Comparison of ENCODE assay signal across 20 cellular contexts in genomic region chr1:154884868-154885706, GRCh38. TPM values are rescaled to one million over a fixed set of nuclear protein-coding genes. Genes with fewer than 3 reads are reported as not detected.
A peak's percentile ranks its signal among the peaks of the same experiment; 100 is the strongest.
DNase-seq lines count a peak whose midpoint lies in the region; ATAC-seq and TF ChIP-seq lines count a peak whose summit lies in the region.
"Had no signal": no experiment of that assay in that cellular context is flagged by ENCODE, and none has a peak within 500 bp of the region (broad histone marks: within the 10 kb centered on the region; RNA-seq: fewer than 3 reads in every experiment).

No MANE protein-coding gene starts in this region.

- peaks cover 23% of the 10 kb centered on the region for H3K27me3 Mint-ChIP-seq in type B pancreatic cell
- H3K27me3 Mint-ChIP-seq: stimulated activated memory B cell treated with anti-CD40 and anti-IgM and Interleukin-4, amounts not matched to agents 10 μg/mL and 1 μg/mL and 100 μg/mL, for 72 hours had no signal

- intact Hi-C loops in stomach (cut with DNase I; ENCODE audit: low total_unique reads) = no loop called here

- TF ChIP-seq EP300 in SK-N-SH (IDR thresholded peaks at IDR 0.05; ENCODE audit: borderline replicate concordance in 1 of 2, low read depth in 1 of 2, low read length in 1 of 2) = no peak
- no peak for TF ChIP-seq EP300 in stomach (IDR thresholded peaks at IDR 0.05)

- no peaks in the 10 kb centered on the region for H4K20me1 ChIP-seq in SK-N-SH (ENCODE audit: insufficient read depth)
- no peaks in the 10 kb centered on the region for H4K20me1 ChIP-seq in hepatocyte (ENCODE audit: insufficient read depth, poor library complexity, severe bottlenecking)
- H4K20me1 ChIP-seq: BLaER1 had no signal

- TF ChIP-seq CTCF in SK-N-SH (IDR thresholded peaks at IDR 0.05) (no peak), hepatocyte (IDR thresholded peaks at IDR 0.05; ENCODE audit: poor library complexity) (no peak), type B pancreatic cell (conservative IDR thresholded peaks at IDR 0.05) (no peak), stomach (IDR thresholded peaks at IDR 0.05) (no peak)

- no peak overlapping the region for H3K9ac ChIP-seq in SK-N-SH
- H3K9ac ChIP-seq: BLaER1 had no signal

- H3K27ac ChIP-seq in SK-N-SH (ENCODE audit: low read depth in 2 of 2, low read length in 1 of 2) (no peak overlapping the region), hepatocyte (peak overlapping the region; percentile 31), stomach (peak overlapping the region in 1 of 5 donors; percentile 28)
- H3K27ac ChIP-seq: BLaER1, epithelial cell of prostate, foreskin keratinocyte, neutrophil had no signal

- H3K27ac Mint-ChIP-seq in type B pancreatic cell = peak overlapping the region; percentile 8
- H3K27ac Mint-ChIP-seq: stimulated activated memory B cell treated with anti-CD40 and anti-IgM and Interleukin-4, amounts not matched to agents 10 μg/mL and 1 μg/mL and 100 μg/mL, for 72 hours had no signal

- H3K9me3 Mint-ChIP-seq in type B pancreatic cell = no peaks in the 10 kb centered on the region
- H3K9me3 Mint-ChIP-seq: stimulated activated memory B cell treated with anti-CD40 and anti-IgM and Interleukin-4, amounts not matched to agents 10 μg/mL and 1 μg/mL and 100 μg/mL, for 72 hours had no signal

- POLR2A ChIA-PET in SK-N-SH (lab: Yijun Ruan, JAX) = no interaction called here

- no peaks in the 10 kb centered on the region for H3F3A ChIP-seq in SK-N-SH (replicated peaks; ENCODE audit: insufficient read depth)

- no peak for TF ChIP-seq RAD21 in SK-N-SH (IDR thresholded peaks at IDR 0.05; ENCODE audit: low read length)

- DNase-seq in SK-N-SH (no peak), NCI-H748 (lab: John Stamatoyannopoulos, UW; ENCODE audit: unreplicated experiment) (peak; percentile 42), hepatocyte (ENCODE audit: low spot score) (peak; percentile 19), type B pancreatic cell (ENCODE audit: extremely low spot score, unreplicated experiment) (no peak), Kasumi-1 (lab: John Stamatoyannopoulos, UW) (no peak), stomach (no peak), NCI-H146 treated with DMSO at 0.1 percent for 48 hours (lab: John Stamatoyannopoulos, UW; ENCODE audit: unreplicated experiment) (no peak)
- DNase-seq: activated CD4-positive, alpha-beta T cell treated with anti-CD3 and anti-CD28 coated beads, Interleukin-2, amount 50 U/mL, for 4 hours; activated naive CD4-positive, alpha-beta T cell treated with anti-CD3 and anti-CD28 coated beads, Interleukin-2, amount 50 U/mL, for 16 hours; activated T-cell treated with anti-CD3 and anti-CD28 coated beads, Interleukin-2, amount 50 U/mL, for 1 hour; foreskin keratinocyte; MM.1S; NCI-H2081; stimulated activated CD4-positive, alpha-beta T cell treated with anti-CD3 and anti-CD28 coated beads, Interleukin-15, amount 100 ng/mL, for 24 hours had no signal

- H3K9me2 ChIP-seq in SK-N-SH = no peaks in the 10 kb centered on the region
- H3K9me2 ChIP-seq in hepatocyte (replicated peaks; ENCODE audit: insufficient read depth) = no peaks in the 10 kb centered on the region

- H3K4me2 ChIP-seq in SK-N-SH = no peak overlapping the region
- H3K4me2 ChIP-seq in hepatocyte = no peak overlapping the region
- H3K4me2 ChIP-seq: BLaER1 had no signal

- H2AFZ ChIP-seq in SK-N-SH (ENCODE audit: low read depth) (no peak overlapping the region), hepatocyte (no peak overlapping the region)

- 75% methylated on average over 6 of the region's 6 CpGs for WGBS in SK-N-SH (ENCODE audit: low lambda C conversion rate)
- WGBS in hepatocyte (ENCODE audit: low lambda C conversion rate, missing lambda C conversion rate) = 61% methylated on average over 6 of the region's 6 CpGs
- 51 to 60% (median 53%) methylated on average over 6 of the region's 6 CpGs for WGBS in stomach, 5 donors

- no peaks in the 10 kb centered on the region for H3K36me3 Mint-ChIP-seq in type B pancreatic cell
- H3K36me3 Mint-ChIP-seq: stimulated activated memory B cell treated with anti-CD40 and anti-IgM and Interleukin-4, amounts not matched to agents 10 μg/mL and 1 μg/mL and 100 μg/mL, for 72 hours had no signal

- H3K4me3 Mint-ChIP-seq in type B pancreatic cell = peak overlapping the region; percentile 40
- H3K4me3 Mint-ChIP-seq: stimulated activated memory B cell treated with anti-CD40 and anti-IgM and Interleukin-4, amounts not matched to agents 10 μg/mL and 1 μg/mL and 100 μg/mL, for 72 hours had no signal

- H3K4me3 ChIP-seq in SK-N-SH (ENCODE audit: low read depth in 2 of 2, low read length in 1 of 2) = no peak overlapping the region
- no peak overlapping the region for H3K4me3 ChIP-seq in hepatocyte
- H3K4me3 ChIP-seq in stomach = no peak overlapping the region
- H3K4me3 ChIP-seq: BLaER1, tibial nerve had no signal

- peaks cover 23% of the 10 kb centered on the region for H3K4me1 Mint-ChIP-seq in type B pancreatic cell (ENCODE audit: unreplicated experiment)

- H3K27me3 ChIP-seq in SK-N-SH (ENCODE audit: insufficient read depth) (peaks cover 18% of the 10 kb centered on the region), hepatocyte (no peaks in the 10 kb centered on the region), stomach (peaks cover 0 to 8% (median 0%) of the 10 kb centered on the region in 3 donors)
- H3K27me3 ChIP-seq: BLaER1, tibial nerve had no signal

- no peaks in the 10 kb centered on the region for H3K9me3 ChIP-seq in SK-N-SH
- H3K9me3 ChIP-seq in hepatocyte (ENCODE audit: low read depth) = no peaks in the 10 kb centered on the region
- H3K9me3 ChIP-seq in stomach = no peaks in the 10 kb centered on the region
- H3K9me3 ChIP-seq: BLaER1, neutrophil, tibial nerve had no signal

- CTCF ChIA-PET in SK-N-SH (lab: Yijun Ruan, JAX) = interaction anchor here (1.1 to 5.5 kb wide), 3 partner anchors 125 to 216 kb away, joined by 3 to 47 read pairs (median 4); no protein-coding TSS in a partner anchor

- peaks cover 0 to 8% of the 10 kb centered on the region in 2 experiments; a peak in 1 of 4 replicates for H3K4me1 ChIP-seq in SK-N-SH (ENCODE audit: control insufficient read depth in 1 of 2, insufficient read depth in 2 of 2, low read depth in 1 of 2, low read length in 1 of 2)
- no peaks in the 10 kb centered on the region for H3K4me1 ChIP-seq in hepatocyte (ENCODE audit: insufficient read depth)
- no peaks in the 10 kb centered on the region for H3K4me1 ChIP-seq in stomach
- H3K4me1 ChIP-seq: foreskin keratinocyte, tibial nerve had no signal

- ATAC-seq in SK-N-SH treated with all-trans-retinoic acid at 6 μM for 48 hours = no peak
- ATAC-seq: foreskin keratinocyte; stimulated activated memory B cell treated with anti-CD40 and anti-IgM and Interleukin-4, amounts not matched to agents 10 μg/mL and 1 μg/mL and 100 μg/mL, for 72 hours had no signal

- H3K79me2 ChIP-seq in SK-N-SH (ENCODE audit: insufficient read depth) (no peaks in the 10 kb centered on the region), hepatocyte (no peaks in the 10 kb centered on the region)

- no peak for TF ChIP-seq POLR2A in stomach (IDR thresholded peaks at IDR 0.05)

- no peaks in the 10 kb centered on the region for H3K36me3 ChIP-seq in SK-N-SH (replicated peaks in 1 of 2; ENCODE audit: control insufficient read depth in 1 of 2, insufficient read depth in 2 of 2, low read length in 1 of 2)
- no peaks in the 10 kb centered on the region for H3K36me3 ChIP-seq in hepatocyte (replicated peaks; ENCODE audit: insufficient read depth, low read depth)
- no peaks in the 10 kb centered on the region for H3K36me3 ChIP-seq in stomach
- H3K36me3 ChIP-seq: BLaER1, neutrophil, tibial nerve had no signal

TF ChIP-seq in SK-N-SH, 30 proteins besides CTCF, POLR2A, EP300 and RAD21:
- TF ChIP-seq RCOR1 (IDR thresholded peaks at IDR 0.05; ENCODE audit: low read length) (no peak), GABPA (IDR thresholded peaks at IDR 0.05; ENCODE audit: low read depth) (no peak), MEF2A (IDR thresholded peaks at IDR 0.05; ENCODE audit: borderline replicate concordance, low read depth) (no peak), POLR2AphosphoS5 (IDR thresholded peaks at IDR 0.05; ENCODE audit: low read depth, low read length) (no peak), SIN3A (IDR thresholded peaks at IDR 0.05; ENCODE audit: borderline replicate concordance, low read depth, low read length) (no peak)

RNA-seq across cellular contexts. Expression of gene KCNN3, which starts 15.0 kb away (rescaled TPM):
- 0.10 and 0.16 TPM in 2 replicates for polyA plus RNA-seq in SK-N-SH (2012; rRNA removed)
- polyA plus RNA-seq in SK-N-SH (2012; cell fraction: cytosol; rRNA removed) = 0.09 and 0.13 TPM in 2 replicates
- polyA plus RNA-seq in SK-N-SH (2012; cell fraction: nucleus; rRNA removed) = 0.25 and 0.49 TPM in 2 replicates
- total RNA-seq in hepatocyte = 0.36 and 0.67 TPM in 2 replicates
- 0.56 and 1.3 TPM in 2 replicates for polyA plus RNA-seq in hepatocyte
- total RNA-seq in type B pancreatic cell (ENCODE audit: low replicate concordance) = 0.45 and 3.8 TPM in 2 replicates
- total RNA-seq in stomach = 10 to 100 TPM in 1 of 5 donors, 1 to 10 TPM in 4; 1.2 to 10.7 (median 3.5) TPM
- under 1 TPM; 0.19 to 0.31 (median 0.25) TPM for polyA plus RNA-seq in stomach
- polyA plus RNA-seq: foreskin keratinocyte had no signal

RNA-seq across cellular contexts. Expression of gene PMVK, which starts 51.4 kb away (rescaled TPM):
- polyA plus RNA-seq in SK-N-SH (2012; rRNA removed) = 50.7 and 59.6 TPM in 2 replicates
- 47.2 and 53.7 TPM in 2 replicates for polyA plus RNA-seq in SK-N-SH (2012; cell fraction: cytosol; rRNA removed)
- 20.1 and 23.1 TPM in 2 replicates for polyA plus RNA-seq in SK-N-SH (2012; cell fraction: nucleus; rRNA removed)
- 12.5 and 18.5 TPM in 2 replicates for total RNA-seq in hepatocyte
- polyA plus RNA-seq in hepatocyte = 53.5 and 59.2 TPM in 2 replicates
- 30.3 and 46.2 TPM in 2 replicates for total RNA-seq in type B pancreatic cell (ENCODE audit: low replicate concordance)
- total RNA-seq in stomach = 10 to 100 TPM; 10.1 to 47.3 (median 36.8) TPM
- 10 to 100 TPM; 37.4 to 57.1 (median 45.2) TPM for polyA plus RNA-seq in stomach

Comparison
In these comparisons a context has a peak if more than half of its experiments do, and no peak if none do; other contexts are left out.
1. DNase-seq: peak in NCI-H748 (single experiment) and hepatocyte (single experiment); none in SK-N-SH (single experiment), type B pancreatic cell (single experiment), Kasumi-1 (0 of 2), stomach (single experiment) and NCI-H146 treated with DMSO at 0.1 percent for 48 hours (single experiment).